ENCODE assay signal across 12 cellular contexts in the genomic region with DNA sequence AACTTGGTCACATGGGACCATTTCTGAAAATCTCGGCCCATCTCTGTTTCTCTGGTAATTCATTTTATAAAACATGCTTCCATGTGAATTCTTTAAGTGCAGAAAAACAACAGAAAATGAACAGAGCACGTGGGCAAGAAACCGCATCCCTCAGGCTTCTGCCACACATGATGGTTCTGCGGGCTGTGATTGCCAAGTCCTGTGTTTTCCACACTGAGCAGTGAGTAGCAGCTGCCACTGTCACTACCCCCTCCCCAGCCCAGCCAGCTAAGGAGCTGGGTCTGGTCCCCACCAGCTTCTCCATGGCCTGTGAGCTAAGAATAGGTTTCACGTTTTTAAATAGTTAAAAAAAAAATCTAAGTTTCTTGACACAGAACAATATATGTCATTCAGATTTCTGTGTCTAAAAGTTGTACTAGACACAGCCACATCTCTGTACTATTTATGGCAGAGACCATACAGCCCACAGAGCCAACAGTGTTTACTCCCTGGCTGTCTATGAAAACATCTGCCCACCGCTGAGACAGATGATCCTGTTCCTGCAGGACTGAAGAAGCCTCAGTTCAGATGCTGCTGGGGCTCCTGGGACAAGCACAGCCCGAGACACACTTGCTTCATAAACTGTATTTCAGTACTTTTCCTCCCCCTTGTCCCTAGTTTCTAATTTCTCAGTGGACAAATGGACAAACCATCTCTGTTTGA. TPM values are rescaled to one million over a fixed set of nuclear protein-coding genes. Genes with fewer than 3 reads are reported as not detected.
A peak's percentile ranks its signal among the peaks of the same experiment; 100 is the strongest.
DNase-seq lines count a peak whose midpoint lies in the region; ATAC-seq lines count a peak whose summit lies in the region.
"Had no signal": no experiment of that assay in that cellular context is flagged by ENCODE, and none has a peak within 500 bp of the region (broad histone marks: within the 10 kb centered on the region; RNA-seq: fewer than 3 reads in every experiment).

No MANE protein-coding gene starts in this region.

- CTCF ChIA-PET in T-cell (lab: Charles Lee): no interaction called here

- in situ Hi-C loops in G401 (cut with HindIII; ENCODE audit: low sequenced_read_pairs): no loop called here

- H3K9me3 ChIP-seq in effector memory CD4-positive, alpha-beta T cell (ENCODE audit: control insufficient read depth, low read length): no peaks in the 10 kb centered on the region
- H3K9me3 ChIP-seq: thyroid gland had no signal

- ATAC-seq in T-cell (replicated peaks in 1 of 4) (peak in 1 of 4 experiments; percentile 35), GM18858 (IDR thresholded peaks at IDR 0.05; ENCODE audit: unreplicated experiment) (no peak)

- no peak overlapping the region for H3K27ac ChIP-seq in effector memory CD4-positive, alpha-beta T cell (ENCODE audit: insufficient read depth, low read length, poor library complexity, severe bottlenecking)
- H3K27ac ChIP-seq: HL-60, thyroid gland had no signal

- H3K4me3 ChIP-seq in effector memory CD4-positive, alpha-beta T cell (ENCODE audit: insufficient read depth, low read depth, low read length, poor library complexity, severe bottlenecking): no peak overlapping the region
- H3K4me3 ChIP-seq: thyroid gland had no signal

- DNase-seq in G401 (ENCODE audit: low spot score) (peak; percentile 33), T-cell (no peak), fibroblast of peridontal ligament (ENCODE audit: extremely low read depth) (peak; percentile 30), putamen (ENCODE audit: low spot score) (peak; percentile 49), HUDEP-2 (lab: John Stamatoyannopoulos, UW; ENCODE audit: unreplicated experiment in 76 of 76) (no peak), NCI-H748 treated with DMSO at 0.1 percent for 48 hours (lab: John Stamatoyannopoulos, UW) (no peak)
- DNase-seq in effector memory CD4-positive, alpha-beta T cell: no peak
- DNase-seq: GDM1, NCI-H1436 treated with DMSO at 0.1 percent for 48 hours, thyroid gland had no signal

- POLR2A ChIA-PET in T-cell (lab: Charles Lee): interaction anchor here in 1 of 2 donors (0.5 kb wide), 1 partner anchor 8 kb away, joined by 13 read pairs; no protein-coding TSS in a partner anchor

- H3K4me1 Mint-ChIP-seq in T-cell: peaks cover 29 to 40% (median 31%) of the 10 kb centered on the region in 3 donors

- peak overlapping the region in 1 of 3 donors; percentile 18 for H3K4me3 Mint-ChIP-seq in T-cell

- H3K9me3 Mint-ChIP-seq in T-cell: no peaks in the 10 kb centered on the region

- peaks cover 56% of the 10 kb centered on the region for H3K36me3 ChIP-seq in effector memory CD4-positive, alpha-beta T cell (ENCODE audit: control insufficient read depth, insufficient read depth, low read length)

- H3K27me3 Mint-ChIP-seq in T-cell: no peaks in the 10 kb centered on the region

- H3K4me1 ChIP-seq in effector memory CD4-positive, alpha-beta T cell (ENCODE audit: control insufficient read depth, insufficient read depth, low read length, poor library complexity, severe bottlenecking): no peaks in the 10 kb centered on the region

- H3K27ac Mint-ChIP-seq in T-cell: peak overlapping the region; percentile 68 to 75

- H3K27me3 ChIP-seq in effector memory CD4-positive, alpha-beta T cell (replicated peaks; ENCODE audit: control insufficient read depth, insufficient read depth, low read length, poor library complexity, severe bottlenecking): no peaks in the 10 kb centered on the region
- H3K27me3 ChIP-seq: thyroid gland had no signal

- H3K36me3 Mint-ChIP-seq in T-cell: peaks cover 37% of the 10 kb centered on the region

RNA-seq across cellular contexts. Expression of a gene that starts 41.5 kb away (rescaled TPM):
- total RNA-seq in G401 (2014; rRNA removed; shearing (Covaris generic)): 250 and 300 TPM in 2 replicates
- total RNA-seq in T-cell: 100 to 1,000 TPM; 128 to 184 (median 136) TPM

Comparison
In these comparisons a context has a peak if more than half of its experiments do, and no peak if none do; other contexts are left out.
1. DNase-seq: peak in G401 (single experiment), fibroblast of peridontal ligament (single experiment) and putamen (single experiment); none in T-cell (0 of 34), effector memory CD4-positive, alpha-beta T cell (0 of 3), HUDEP-2 (0 of 76) and NCI-H748 treated with DMSO at 0.1 percent for 48 hours (single experiment).